22 cellular contexts compared by ENCODE assay signal in the genomic region with DNA sequence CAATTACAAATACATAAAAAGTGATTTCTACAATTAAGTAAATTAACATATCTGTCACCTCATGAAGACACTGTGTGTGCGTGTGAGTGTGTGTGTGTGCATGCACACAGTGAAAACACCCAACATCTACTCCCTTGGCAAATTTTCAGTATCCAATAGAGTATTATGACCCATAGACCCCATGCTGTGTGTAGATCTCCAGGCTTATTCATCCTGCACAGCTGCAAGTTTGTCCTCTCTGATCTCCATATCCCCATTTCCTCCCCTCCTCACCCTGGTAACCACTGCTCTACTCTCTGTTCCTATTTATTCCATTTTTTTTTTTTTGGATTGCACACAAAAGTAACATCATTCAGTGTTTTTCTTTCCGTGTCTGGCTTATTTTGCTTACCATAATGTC.
"Had no signal": no experiment of that assay in that cellular context is flagged by ENCODE, and none has a peak within 500 bp of the region (broad histone marks: within the 10 kb centered on the region; RNA-seq: fewer than 3 reads in every experiment).

No MANE protein-coding gene starts in this region.

- H3K9me3 Mint-ChIP-seq: activated CD4-positive, alpha-beta T cell treated with anti-CD3 and anti-CD28 coated beads, Interleukin-2, amount 10 ng/mL, durations not matched to agents 24 days and 14 days had no signal

- H3K27me3 Mint-ChIP-seq: activated CD4-positive, alpha-beta memory T cell treated with anti-CD3 and anti-CD28 coated beads for 36 hours; activated CD4-positive, alpha-beta T cell treated with anti-CD3 and anti-CD28 coated beads, Interleukin-2, amount 10 ng/mL, durations not matched to agents 24 days and 14 days; activated T-cell treated with anti-CD3 and anti-CD28 coated beads, Interleukin-2, amount 50 U/mL, for 24 hours had no signal

- H3K4me1 Mint-ChIP-seq: activated CD4-positive, alpha-beta T cell treated with anti-CD3 and anti-CD28 coated beads, Interleukin-2, amount 10 ng/mL, durations not matched to agents 24 days and 14 days had no signal

- H3K4me3 Mint-ChIP-seq: activated CD4-positive, alpha-beta memory T cell treated with anti-CD3 and anti-CD28 coated beads for 36 hours; activated CD4-positive, alpha-beta T cell treated with anti-CD3 and anti-CD28 coated beads, Interleukin-2, amount 10 ng/mL, durations not matched to agents 24 days and 14 days; activated T-cell treated with anti-CD3 and anti-CD28 coated beads, Interleukin-2, amount 50 U/mL, for 24 hours; nephron had no signal

- H3K36me3 Mint-ChIP-seq: activated CD4-positive, alpha-beta memory T cell treated with anti-CD3 and anti-CD28 coated beads for 36 hours had no signal

- ATAC-seq: left colon, pancreas, psoas muscle had no signal

- DNase-seq: activated CD4-positive, alpha-beta memory T cell treated with anti-CD3 and anti-CD28 coated beads for 36 hours; activated CD4-positive, alpha-beta T cell treated with anti-CD3 and anti-CD28 coated beads, Interleukin-2, amount 10 ng/mL, durations not matched to agents 24 days and 14 days; activated CD4-positive, CD25-positive, alpha-beta regulatory T cell treated with anti-CD3 and anti-CD28 coated beads, Interleukin-2, amount 50 U/mL, for 72 hours; activated CD8-positive, alpha-beta memory T cell treated with anti-CD3 and anti-CD28 coated beads, Interleukin-2, amount 50 U/mL, for 4 hours; activated gamma-delta T cell; activated naive CD4-positive, alpha-beta T cell treated with anti-CD3 and anti-CD28 coated beads, Interleukin-2, amount 50 U/mL, for 16 hours; activated T-cell treated with anti-CD3 and anti-CD28 coated beads, Interleukin-2, amount 50 U/mL, for 24 hours; amniotic stem cell; cerebellar nuclear complex; dorsolateral prefrontal cortex; effector memory CD4-positive, alpha-beta T cell; kidney; left colon; mammary epithelial cell; nucleus accumbens; pancreas; psoas muscle; stimulated activated naive CD4-positive, alpha-beta T cell; T-helper 2 cell; testis; transverse colon had no signal

- H3K27ac Mint-ChIP-seq: activated CD4-positive, alpha-beta memory T cell treated with anti-CD3 and anti-CD28 coated beads for 36 hours; activated CD4-positive, alpha-beta T cell treated with anti-CD3 and anti-CD28 coated beads, Interleukin-2, amount 10 ng/mL, durations not matched to agents 24 days and 14 days; activated T-cell treated with anti-CD3 and anti-CD28 coated beads, Interleukin-2, amount 50 U/mL, for 24 hours; nephron had no signal
